Comparison of ENCODE assay signal across 19 cellular contexts in the genomic region with DNA sequence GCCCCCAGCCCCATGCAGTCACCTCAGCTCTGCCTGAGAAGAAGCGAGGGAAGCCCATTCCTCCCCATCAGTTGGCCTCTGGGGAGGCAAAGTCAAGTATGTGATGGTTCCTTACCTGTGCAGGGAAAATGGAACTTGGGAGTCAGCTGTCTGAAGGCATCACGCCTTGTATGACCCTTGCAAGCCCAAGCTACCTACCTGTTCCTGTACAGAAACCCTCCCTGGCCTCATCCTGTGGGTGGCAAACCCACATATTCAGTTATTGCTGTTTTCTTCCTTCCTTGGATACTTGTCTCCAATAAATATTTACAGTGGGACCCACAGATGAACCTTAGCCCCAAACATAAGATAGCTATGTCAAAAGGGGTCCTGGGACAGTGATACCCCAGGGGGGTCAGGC.
DNase-seq lines count a peak whose midpoint lies in the region; ATAC-seq and TF ChIP-seq lines count a peak whose summit lies in the region.
"Had no signal": no experiment of that assay in that cellular context is flagged by ENCODE, and none has a peak within 500 bp of the region (broad histone marks: within the 10 kb centered on the region; RNA-seq: fewer than 3 reads in every experiment).

No MANE protein-coding gene starts in this region.

- H3K9me3 ChIP-seq in GM23248 (ENCODE audit: low read depth) (no peaks in the 10 kb centered on the region), uterus (no peaks in the 10 kb centered on the region)
- H3K9me3 ChIP-seq: BE2C, Peyer's patch had no signal

- no peak overlapping the region for H3K4me3 Mint-ChIP-seq in activated CD8-positive, alpha-beta memory T cell treated with anti-CD3 and anti-CD28 coated beads, Interleukin-2, amount 10 ng/mL, durations not matched to agents 7 days and 5 days
- H3K4me3 Mint-ChIP-seq in activated CD8-positive, alpha-beta T cell treated with anti-CD3 and anti-CD28 coated beads, Interleukin-2, amount 10 ng/mL, durations not matched to agents 7 days and 5 days, result peak overlapping the region; percentile 69
- H3K4me3 Mint-ChIP-seq in activated T-cell treated with anti-CD3 and anti-CD28 coated beads, Interleukin-2, amount 50 U/mL, for 24 hours, result no peak overlapping the region
- H3K4me3 Mint-ChIP-seq in MCF 10A (ENCODE audit: unreplicated experiment), result no peak overlapping the region
- H3K4me3 Mint-ChIP-seq: CD4-positive, alpha-beta T cell had no signal

- H3K4me1 Mint-ChIP-seq in activated CD8-positive, alpha-beta memory T cell treated with anti-CD3 and anti-CD28 coated beads, Interleukin-2, amount 10 ng/mL, durations not matched to agents 7 days and 5 days, result peaks cover 51% of the 10 kb centered on the region
- peaks cover 62% of the 10 kb centered on the region for H3K4me1 Mint-ChIP-seq in activated CD8-positive, alpha-beta T cell treated with anti-CD3 and anti-CD28 coated beads, Interleukin-2, amount 10 ng/mL, durations not matched to agents 7 days and 5 days (ENCODE audit: low read depth)
- peaks cover 31% of the 10 kb centered on the region for H3K4me1 Mint-ChIP-seq in activated T-cell treated with anti-CD3 and anti-CD28 coated beads, Interleukin-2, amount 50 U/mL, for 24 hours (ENCODE audit: low read depth)
- H3K4me1 Mint-ChIP-seq in MCF 10A (ENCODE audit: insufficient read depth, unreplicated experiment), result no peaks in the 10 kb centered on the region

- DNase-seq in activated CD8-positive, alpha-beta memory T cell treated with anti-CD3 and anti-CD28 coated beads, Interleukin-2, amount 10 ng/mL, durations not matched to agents 7 days and 5 days, result peak; percentile 56
- DNase-seq in activated CD8-positive, alpha-beta memory T cell treated with anti-CD3 and anti-CD28 coated beads for 24 hours, result no peak
- DNase-seq in GM23248, result no peak
- DNase-seq in activated CD8-positive, alpha-beta T cell treated with anti-CD3 and anti-CD28 coated beads, Interleukin-2, amount 10 ng/mL, durations not matched to agents 7 days and 5 days, result peak; percentile 36
- DNase-seq in uterus, result no peak
- DNase-seq in activated T-cell treated with anti-CD3 and anti-CD28 coated beads, Interleukin-2, amount 50 U/mL, for 24 hours, result no peak
- no peak for DNase-seq in MCF 10A (ENCODE audit: unreplicated experiment)
- DNase-seq: BE2C; CD4-positive, alpha-beta T cell; DMS79 treated with DMSO at 0.1 percent for 48 hours; H7; Kasumi-1; MM.1S; NCI-H1048; NCI-H1417 treated with DMSO at 0.1 percent for 48 hours; NCI-H187; NCI-H446; NCI-H526; Peyer's patch had no signal

- no peaks in the 10 kb centered on the region for H3K36me3 Mint-ChIP-seq in activated CD8-positive, alpha-beta memory T cell treated with anti-CD3 and anti-CD28 coated beads, Interleukin-2, amount 10 ng/mL, durations not matched to agents 7 days and 5 days
- H3K36me3 Mint-ChIP-seq in activated CD8-positive, alpha-beta T cell treated with anti-CD3 and anti-CD28 coated beads, Interleukin-2, amount 10 ng/mL, durations not matched to agents 7 days and 5 days (ENCODE audit: low read depth), result peaks cover 3% of the 10 kb centered on the region
- no peaks in the 10 kb centered on the region for H3K36me3 Mint-ChIP-seq in activated T-cell treated with anti-CD3 and anti-CD28 coated beads, Interleukin-2, amount 50 U/mL, for 24 hours (ENCODE audit: low read depth)
- H3K36me3 Mint-ChIP-seq in MCF 10A (ENCODE audit: insufficient read depth, unreplicated experiment), result no peaks in the 10 kb centered on the region

- H3K9me3 Mint-ChIP-seq in activated CD8-positive, alpha-beta memory T cell treated with anti-CD3 and anti-CD28 coated beads, Interleukin-2, amount 10 ng/mL, durations not matched to agents 7 days and 5 days (ENCODE audit: low read depth), result no peaks in the 10 kb centered on the region
- H3K9me3 Mint-ChIP-seq in activated CD8-positive, alpha-beta T cell treated with anti-CD3 and anti-CD28 coated beads, Interleukin-2, amount 10 ng/mL, durations not matched to agents 7 days and 5 days (ENCODE audit: insufficient read depth), result no peaks in the 10 kb centered on the region
- no peaks in the 10 kb centered on the region for H3K9me3 Mint-ChIP-seq in activated T-cell treated with anti-CD3 and anti-CD28 coated beads, Interleukin-2, amount 50 U/mL, for 24 hours
- H3K9me3 Mint-ChIP-seq in MCF 10A (ENCODE audit: unreplicated experiment), result no peaks in the 10 kb centered on the region
- H3K9me3 Mint-ChIP-seq: CD4-positive, alpha-beta T cell had no signal

- H3K27ac Mint-ChIP-seq in activated CD8-positive, alpha-beta memory T cell treated with anti-CD3 and anti-CD28 coated beads, Interleukin-2, amount 10 ng/mL, durations not matched to agents 7 days and 5 days, result peak overlapping the region; percentile 87
- peak overlapping the region; percentile 94 for H3K27ac Mint-ChIP-seq in activated CD8-positive, alpha-beta T cell treated with anti-CD3 and anti-CD28 coated beads, Interleukin-2, amount 10 ng/mL, durations not matched to agents 7 days and 5 days
- no peak overlapping the region for H3K27ac Mint-ChIP-seq in activated T-cell treated with anti-CD3 and anti-CD28 coated beads, Interleukin-2, amount 50 U/mL, for 24 hours
- H3K27ac Mint-ChIP-seq in MCF 10A (ENCODE audit: low read depth, unreplicated experiment), result no peak overlapping the region

- H3K4me1 ChIP-seq in GM23248 (ENCODE audit: insufficient read depth), result peaks cover 26% of the 10 kb centered on the region
- peaks cover 5% of the 10 kb centered on the region in 2 donors for H3K4me1 ChIP-seq in uterus
- H3K4me1 ChIP-seq: BE2C had no signal

- peaks cover 9% of the 10 kb centered on the region; the same call in 1 of the 2 replicates for H3F3A ChIP-seq in GM23248 (ENCODE audit: insufficient read depth)

- H3K4me2 ChIP-seq in GM23248 (ENCODE audit: unreplicated experiment), result peak overlapping the region; percentile 1

- no peaks in the 10 kb centered on the region for H3K79me2 ChIP-seq in GM23248 (ENCODE audit: insufficient read depth)

- no peaks in the 10 kb centered on the region; the same call in 1 of the 2 replicates for H3K27me3 ChIP-seq in GM23248 (replicated peaks; ENCODE audit: insufficient read depth)
- H3K27me3 ChIP-seq in uterus, result no peaks in the 10 kb centered on the region
- H3K27me3 ChIP-seq: BE2C, Peyer's patch had no signal

- H3K27ac ChIP-seq in GM23248 (no peak overlapping the region), uterus (peak overlapping the region; percentile 60 to 65)
- H3K27ac ChIP-seq: Peyer's patch had no signal

- no peak overlapping the region for H3K9ac ChIP-seq in GM23248

- POLR2A ChIA-PET in activated CD8-positive, alpha-beta T cell treated with anti-CD3 and anti-CD28 coated beads, Interleukin-2, amount 10 ng/mL, durations not matched to agents 7 days and 5 days (lab: Charles Lee), result interaction anchor here (1.0 to 3.0 kb wide), 3 partner anchors 9 to 40 kb away, joined by 3 to 29 read pairs (median 3); no protein-coding TSS in a partner anchor
- POLR2A ChIA-PET in MCF 10A (lab: Yijun Ruan, JAX), result no interaction called here

- no peak overlapping the region for H2AFZ ChIP-seq in GM23248

- CTCF ChIA-PET in activated CD8-positive, alpha-beta memory T cell treated with anti-CD3 and anti-CD28 coated beads, Interleukin-2, amount 10 ng/mL, durations not matched to agents 7 days and 5 days (lab: Charles Lee), result interaction anchor here (0.7 to 2.1 kb wide), 6 partner anchors 8 to 43 kb away, joined by 3 to 9 read pairs (median 4); no protein-coding TSS in a partner anchor
- CTCF ChIA-PET in activated CD8-positive, alpha-beta T cell treated with anti-CD3 and anti-CD28 coated beads, Interleukin-2, amount 10 ng/mL, durations not matched to agents 7 days and 5 days (lab: Charles Lee), result interaction anchor here (0.8 to 2.9 kb wide), 6 partner anchors 8 to 132 kb away, joined by 3 to 15 read pairs (median 4); no protein-coding TSS in a partner anchor
- CTCF ChIA-PET in MCF 10A (lab: Yijun Ruan, JAX), result interaction anchor here (0.5 kb wide), 1 partner anchor 403 kb away, joined by 4 read pairs; no protein-coding TSS in a partner anchor

- no peaks in the 10 kb centered on the region for H3K9me2 ChIP-seq in GM23248 (ENCODE audit: insufficient read depth)

- H3K27me3 Mint-ChIP-seq in activated CD8-positive, alpha-beta memory T cell treated with anti-CD3 and anti-CD28 coated beads, Interleukin-2, amount 10 ng/mL, durations not matched to agents 7 days and 5 days, result peaks cover 13% of the 10 kb centered on the region
- peaks cover 3% of the 10 kb centered on the region for H3K27me3 Mint-ChIP-seq in activated CD8-positive, alpha-beta T cell treated with anti-CD3 and anti-CD28 coated beads, Interleukin-2, amount 10 ng/mL, durations not matched to agents 7 days and 5 days (ENCODE audit: low read depth)
- no peaks in the 10 kb centered on the region for H3K27me3 Mint-ChIP-seq in activated T-cell treated with anti-CD3 and anti-CD28 coated beads, Interleukin-2, amount 50 U/mL, for 24 hours
- H3K27me3 Mint-ChIP-seq in MCF 10A (ENCODE audit: insufficient read depth, unreplicated experiment), result peaks cover 53% of the 10 kb centered on the region
- H3K27me3 Mint-ChIP-seq: CD4-positive, alpha-beta T cell had no signal

- in situ Hi-C loops in GM23248 (cut with MboI), result no loop called here

- TF ChIP-seq POLR2A in uterus (IDR thresholded peaks at IDR 0.05), result no peak

- no peak for ATAC-seq in activated CD8-positive, alpha-beta memory T cell treated with anti-CD3 and anti-CD28 coated beads, Interleukin-2, amount 10 ng/mL, durations not matched to agents 7 days and 5 days
- ATAC-seq in activated CD8-positive, alpha-beta T cell treated with anti-CD3 and anti-CD28 coated beads, Interleukin-2, amount 10 ng/mL, durations not matched to agents 7 days and 5 days, result no peak

- intact Hi-C loops in uterus (cut with DNase I; ENCODE audit: low total_unique reads) (no loop called here), MCF 10A (cut with micrococcal nuclease) (no loop called here)

- BruUV-seq in MCF 10A (replicated peaks; lab: Mats Ljungman, UMichigan), result no TSS peak

- H3K36me3 ChIP-seq in GM23248 (ENCODE audit: low read depth), result no peaks in the 10 kb centered on the region
- no peaks in the 10 kb centered on the region for H3K36me3 ChIP-seq in uterus
- H3K36me3 ChIP-seq: BE2C, Peyer's patch had no signal

- no peaks in the 10 kb centered on the region for H4K20me1 ChIP-seq in GM23248 (ENCODE audit: insufficient read depth)

- no peak overlapping the region for H3K4me3 ChIP-seq in GM23248
- no peak overlapping the region for H3K4me3 ChIP-seq in uterus
- H3K4me3 ChIP-seq: Peyer's patch had no signal

- 87 to 96% methylated on average over 2 of the region's 2 CpGs for WGBS in GM23248 (ENCODE audit: low coverage in 1 of 2, low lambda C conversion rate in 2 of 2, missing lambda C conversion rate in 2 of 2), 2 experiments

- TF ChIP-seq CTCF in uterus (IDR thresholded peaks at IDR 0.05) (no peak), MCF 10A (IDR thresholded peaks at IDR 0.05; ENCODE audit: unreplicated experiment) (no peak)

Comparison
In these comparisons a context has a peak if more than half of its experiments do, and no peak if none do; other contexts are left out.
1. DNase-seq: peak in activated CD8-positive, alpha-beta memory T cell treated with anti-CD3 and anti-CD28 coated beads, Interleukin-2, amount 10 ng/mL, durations not matched to agents 7 days and 5 days (single experiment) and activated CD8-positive, alpha-beta T cell treated with anti-CD3 and anti-CD28 coated beads, Interleukin-2, amount 10 ng/mL, durations not matched to agents 7 days and 5 days (single experiment); none in activated CD8-positive, alpha-beta memory T cell treated with anti-CD3 and anti-CD28 coated beads for 24 hours (single experiment), GM23248 (single experiment), uterus (0 of 2), activated T-cell treated with anti-CD3 and anti-CD28 coated beads, Interleukin-2, amount 50 U/mL, for 24 hours (single experiment) and MCF 10A (single experiment).
2. H3K27ac Mint-ChIP-seq: peak in activated CD8-positive, alpha-beta memory T cell treated with anti-CD3 and anti-CD28 coated beads, Interleukin-2, amount 10 ng/mL, durations not matched to agents 7 days and 5 days (single experiment) and activated CD8-positive, alpha-beta T cell treated with anti-CD3 and anti-CD28 coated beads, Interleukin-2, amount 10 ng/mL, durations not matched to agents 7 days and 5 days (single experiment); none in activated T-cell treated with anti-CD3 and anti-CD28 coated beads, Interleukin-2, amount 50 U/mL, for 24 hours (single experiment) and MCF 10A (single experiment).